1 cellular context compared by ENCODE assay signal in genomic region chr4:8158710-8159521, GRCh38.
A peak's percentile ranks its signal among the peaks of the same experiment; 100 is the strongest.
TF ChIP-seq lines count a peak whose summit lies in the region.

Gene ABLIM2, minus strand, starts transcription at chr4:8158813. Its CDS starts 124 bp downstream, at chr4:8158689.

TF ChIP-seq in H1, 55 proteins besides CTCF, POLR2A, EP300 and RAD21 (continued from another document):
- TF ChIP-seq MAX (IDR thresholded peaks at IDR 0.05) (peak; percentile 46; the same call in 1 of the 2 replicates), EGR1 (IDR thresholded peaks at IDR 0.05; ENCODE audit: borderline replicate concordance, low read depth, low read length) (peak; percentile 67; the same call in 1 of the 2 replicates), CBX8 (IDR thresholded peaks at IDR 0.05; ENCODE audit: borderline replicate concordance, low read depth, low read length) (no peak), ASH2L (IDR thresholded peaks at IDR 0.05; ENCODE audit: low read length) (peak; percentile 22), SIN3A (conservative IDR thresholded peaks at IDR 0.05 in 1 of 2, IDR thresholded peaks at IDR 0.05 in 1 of 2; ENCODE audit: low read depth in 1 of 2, low read length in 2 of 2) (peak in 1 of 2 experiments; percentile 51; a peak in 1 of 4 replicates), GABPA (IDR thresholded peaks at IDR 0.05; ENCODE audit: borderline replicate concordance, insufficient read depth, low read length) (0 out of 2 replicates have a peak, but pooled peaks have one; percentile 13), HDAC2 (IDR thresholded peaks at IDR 0.05; ENCODE audit: borderline replicate concordance in 1 of 2, low read depth in 2 of 2, low read length in 2 of 2) (no peak; a peak in 1 of 4 replicates), SAP30 (IDR thresholded peaks at IDR 0.05; ENCODE audit: insufficient read depth, insufficient replicate concordance, low read length) (no peak), CEBPB (IDR thresholded peaks at IDR 0.05; ENCODE audit: low read depth, low read length) (peak; percentile 100), CREB1 (IDR thresholded peaks at IDR 0.05) (peak; percentile 54; the same call in 1 of the 2 replicates), SRF (IDR thresholded peaks at IDR 0.05; ENCODE audit: low read depth, low read length) (no peak), SIX5 (IDR thresholded peaks at IDR 0.05; ENCODE audit: low read depth, low read length) (peak; percentile 72), KDM5A (IDR thresholded peaks at IDR 0.05; ENCODE audit: low read length) (no peak)
